ENCODE assay signal across 8 cellular contexts in the genomic region with DNA sequence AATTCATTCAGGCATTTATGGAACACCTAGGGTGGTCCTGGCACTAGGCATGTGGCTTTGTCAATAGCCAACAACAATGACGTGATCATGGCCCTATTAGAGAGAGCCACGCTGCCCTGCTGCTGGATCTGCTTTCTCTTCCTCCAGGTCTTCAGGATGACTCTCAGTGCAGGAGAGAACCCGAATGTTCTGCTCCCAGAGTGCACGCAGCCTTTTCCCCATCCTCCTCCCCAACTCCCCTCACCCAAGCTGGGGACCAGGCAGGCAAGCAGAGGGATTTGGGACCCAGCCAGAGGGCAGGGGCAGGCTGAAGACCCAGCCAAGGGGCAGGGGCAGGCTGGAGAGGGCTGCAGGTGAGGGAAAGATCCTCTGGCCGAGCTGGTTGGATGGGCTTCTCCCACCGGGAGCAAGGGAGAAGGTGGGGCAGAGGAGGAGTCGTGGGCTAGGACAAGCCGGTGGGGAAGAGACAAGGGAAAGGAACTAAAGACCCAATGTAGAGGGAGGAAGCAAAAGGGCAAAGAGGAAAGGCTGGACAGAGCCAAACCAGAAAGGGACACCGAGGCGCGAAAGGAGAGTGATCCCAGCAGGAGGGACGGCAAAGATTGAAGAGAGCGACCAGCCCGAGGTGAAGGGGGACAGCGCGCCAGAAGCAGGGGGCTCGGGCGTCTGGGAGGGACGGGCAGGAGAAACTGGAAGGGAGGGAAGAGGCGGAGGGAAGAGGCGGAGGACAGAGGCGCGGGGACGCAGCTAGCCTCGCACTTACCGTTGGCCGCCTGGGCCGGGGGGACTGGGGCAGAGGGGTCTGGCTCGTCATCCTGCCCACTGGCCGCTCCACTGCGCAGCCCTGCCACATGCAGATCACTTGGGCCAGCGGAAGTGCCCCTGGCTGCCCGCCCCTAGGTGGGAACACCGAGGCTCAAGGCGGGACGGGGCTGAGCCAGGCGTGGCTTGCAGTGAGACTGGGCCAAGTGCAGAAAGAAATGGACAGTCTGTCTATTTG. TPM values are rescaled to one million over a fixed set of nuclear protein-coding genes. Genes with fewer than 3 reads are reported as not detected.
DNase-seq lines count a peak whose midpoint lies in the region; ATAC-seq and TF ChIP-seq lines count a peak whose summit lies in the region.

A gene with protein sequence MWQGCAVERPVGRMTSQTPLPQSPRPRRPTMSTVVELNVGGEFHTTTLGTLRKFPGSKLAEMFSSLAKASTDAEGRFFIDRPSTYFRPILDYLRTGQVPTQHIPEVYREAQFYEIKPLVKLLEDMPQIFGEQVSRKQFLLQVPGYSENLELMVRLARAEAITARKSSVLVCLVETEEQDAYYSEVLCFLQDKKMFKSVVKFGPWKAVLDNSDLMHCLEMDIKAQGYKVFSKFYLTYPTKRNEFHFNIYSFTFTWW (minus strand): TSS at position 880 of the 1,000 bp plus-strand sequence. CDS start 27 bp downstream, at position 853.

- H3K4me1 ChIP-seq in upper lobe of left lung, result peaks cover 0 to 17% (median 8%) of the 10 kb centered on the region in 4 donors

- H3K27me3 ChIP-seq in brain microvascular endothelial cell (replicated peaks) (no peaks in the 10 kb centered on the region), upper lobe of left lung (no peaks in the 10 kb centered on the region)

- 15 to 18% methylated on average over 32 to 37 of the region's 37 CpGs for WGBS in upper lobe of left lung, 2 donors

- in situ Hi-C loops in brain microvascular endothelial cell (cut with HindIII; ENCODE audit: low pct_ligation_motif_present, low sequenced_read_pairs), result no loop called here

- H3K27ac ChIP-seq in brain microvascular endothelial cell (no peak within 1 kb of the TSS), upper lobe of left lung (peak within 1 kb of the TSS; percentile 57 to 90 (median 74))

- DNase-seq in NCI-H1436 (lab: John Stamatoyannopoulos, UW), result peak; percentile 19
- DNase-seq in NCI-H1436 treated with DMSO at 0.1 percent for 48 hours (lab: John Stamatoyannopoulos, UW), result no peak
- no peak for DNase-seq in brain microvascular endothelial cell
- peak; percentile 78 for DNase-seq in kidney tubule cell (ENCODE audit: low spot score)
- DNase-seq in upper lobe of left lung, result peak; percentile 79 to 87
- no peak for DNase-seq in activated CD4-positive, alpha-beta T cell treated with anti-CD3 and anti-CD28 coated beads for 4 hours
- no peak for DNase-seq in HuH-7 (ENCODE audit: low spot score)

- H3K36me3 ChIP-seq in brain microvascular endothelial cell (replicated peaks) (no peaks in the 10 kb centered on the region), upper lobe of left lung (no peaks in the 10 kb centered on the region)

- no peak for TF ChIP-seq EP300 in upper lobe of left lung (IDR thresholded peaks at IDR 0.05)

- ATAC-seq in upper lobe of left lung (ENCODE audit: low FRiP score in 2 of 2) (peak; percentile 81 to 89), HG03354 (IDR thresholded peaks at IDR 0.05; ENCODE audit: poor library complexity, severe bottlenecking, unreplicated experiment) (no peak)

- TF ChIP-seq CTCF in brain microvascular endothelial cell (IDR thresholded peaks at IDR 0.05; ENCODE audit: low read depth, low read length, missing control alignments) (no peak), upper lobe of left lung (IDR thresholded peaks at IDR 0.05) (no peak)

- H3K9me3 ChIP-seq in upper lobe of left lung, result no peaks in the 10 kb centered on the region

- TF ChIP-seq POLR2A in upper lobe of left lung (IDR thresholded peaks at IDR 0.05), result peak in 2 of 4 donors; percentile 27 to 64

- H3K4me3 ChIP-seq in brain microvascular endothelial cell (ENCODE audit: low read depth, low read length), result peak within 1 kb of the TSS; percentile 57
- H3K4me3 ChIP-seq in upper lobe of left lung, result peak within 1 kb of the TSS; percentile 35 to 70 (median 56)

RNA-seq across cellular contexts. Expression of the gene that starts here (rescaled TPM):
- 10 to 100 TPM; 10.3 to 28.6 (median 24.3) TPM for total RNA-seq in upper lobe of left lung

Comparison
In these comparisons a context has a peak if more than half of its experiments do, and no peak if none do; other contexts are left out.
1. DNase-seq: peak in NCI-H1436 (single experiment), kidney tubule cell (single experiment) and upper lobe of left lung (2 of 2); none in NCI-H1436 treated with DMSO at 0.1 percent for 48 hours (single experiment), brain microvascular endothelial cell (single experiment), activated CD4-positive, alpha-beta T cell treated with anti-CD3 and anti-CD28 coated beads for 4 hours (0 of 2) and HuH-7 (single experiment).